8 cellular contexts compared by ENCODE assay signal in the genomic region with DNA sequence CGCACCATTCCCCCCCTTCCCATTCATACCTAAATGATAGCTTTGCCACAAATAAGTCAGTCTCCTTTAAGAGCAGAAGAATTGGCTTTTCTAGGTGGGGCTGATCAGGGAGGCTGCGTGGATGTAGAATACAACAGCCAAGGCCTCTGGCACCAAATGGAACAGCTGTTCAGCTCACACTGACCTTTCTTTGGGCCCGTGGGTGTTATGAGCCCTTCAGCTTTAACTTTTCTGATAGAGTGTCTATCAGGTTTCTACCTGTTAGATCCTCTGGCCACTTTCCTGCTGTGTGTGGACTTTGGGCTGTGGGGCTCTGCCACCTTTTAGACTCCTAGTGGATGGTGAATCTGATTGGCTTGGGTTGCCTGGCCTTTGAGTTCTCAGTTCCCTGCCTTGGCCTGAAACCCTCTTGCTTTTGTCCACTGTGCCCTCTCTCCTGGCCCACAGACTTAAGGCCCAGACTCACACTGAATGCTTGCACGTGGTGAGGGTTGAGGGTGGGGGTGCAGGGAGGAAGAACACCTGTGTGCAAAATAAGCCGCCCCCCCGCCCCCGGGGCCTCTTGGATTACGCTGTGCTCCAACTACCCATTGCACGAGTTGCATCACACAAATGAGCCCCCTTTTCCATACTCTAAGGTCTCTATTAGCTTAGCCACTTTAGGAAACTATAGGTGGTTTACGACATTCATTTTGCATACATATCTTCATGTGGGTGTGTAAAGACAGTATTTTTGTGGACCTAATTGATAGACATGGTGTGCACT. TPM values are rescaled to one million over a fixed set of nuclear protein-coding genes. Genes with fewer than 3 reads are reported as not detected.
DNase-seq lines count a peak whose midpoint lies in the region; ATAC-seq, FAIRE-seq and TF ChIP-seq lines count a peak whose summit lies in the region.

No MANE protein-coding gene starts in this region.

- CTCF ChIA-PET in activated CD8-positive, alpha-beta T cell treated with anti-CD3 and anti-CD28 coated beads for 36 hours (lab: Charles Lee), result interaction anchor here (0.6 to 2.4 kb wide), 22 partner anchors 10 to 252 kb away, joined by 3 to 18 read pairs (median 4); partner anchors contain the start of genes MNS1 and NEDD4

- H3K4me3 Mint-ChIP-seq in activated CD8-positive, alpha-beta T cell treated with anti-CD3 and anti-CD28 coated beads for 36 hours, result peak overlapping the region; percentile 92
- peak overlapping the region; percentile 95 for H3K4me3 Mint-ChIP-seq in neural progenitor cell

- ATAC-seq in activated CD8-positive, alpha-beta T cell treated with anti-CD3 and anti-CD28 coated beads for 36 hours, result peak; percentile 15
- ATAC-seq in HG03571 (IDR thresholded peaks at IDR 0.05; ENCODE audit: unreplicated experiment), result no peak
- no peak for ATAC-seq in GM21381 (IDR thresholded peaks at IDR 0.05; ENCODE audit: unreplicated experiment)

- peak; percentile 83 for DNase-seq in activated CD8-positive, alpha-beta T cell treated with anti-CD3 and anti-CD28 coated beads for 36 hours
- peak; percentile 24 for DNase-seq in neural progenitor cell (ENCODE audit: low spot score)
- peak; percentile 36 for DNase-seq in urothelium cell line (ENCODE audit: low spot score)

- H3K4me1 Mint-ChIP-seq in activated CD8-positive, alpha-beta T cell treated with anti-CD3 and anti-CD28 coated beads for 36 hours (ENCODE audit: low read depth), result peaks cover 26% of the 10 kb centered on the region
- peaks cover 32% of the 10 kb centered on the region for H3K4me1 Mint-ChIP-seq in neural progenitor cell

- H3K27ac ChIP-seq in BLaER1, result peak overlapping the region; percentile 97
- peak overlapping the region; percentile 97 for H3K27ac ChIP-seq in HUES64 (ENCODE audit: low read depth, low read length)
- H3K27ac ChIP-seq in esophagus (ENCODE audit: low read depth in 2 of 2, low read length in 1 of 2), result peak overlapping the region; percentile 92 to 93
- H3K27ac ChIP-seq in neural progenitor cell, result no peak overlapping the region

- H3K9me3 Mint-ChIP-seq in activated CD8-positive, alpha-beta T cell treated with anti-CD3 and anti-CD28 coated beads for 36 hours, result no peaks in the 10 kb centered on the region
- peaks cover 4% of the 10 kb centered on the region for H3K9me3 Mint-ChIP-seq in neural progenitor cell

- H3K9me3 ChIP-seq in BLaER1 (no peaks in the 10 kb centered on the region), HUES64 (ENCODE audit: insufficient read depth, low read depth, low read length) (no peaks in the 10 kb centered on the region), esophagus (ENCODE audit: control insufficient read depth in 2 of 2, insufficient read depth in 1 of 2, low read depth in 1 of 2, low read length in 1 of 2) (no peaks in the 10 kb centered on the region), neural progenitor cell (ENCODE audit: low read depth) (no peaks in the 10 kb centered on the region)

- peak overlapping the region; percentile 55 for H2AFZ ChIP-seq in neural progenitor cell (replicated peaks)

- 68% methylated on average over 9 of the region's 10 CpGs for WGBS in HUES64
- 42 to 52% methylated on average over 10 of the region's 10 CpGs for WGBS in esophagus, 2 donors

- H3K4me2 ChIP-seq in BLaER1 (peak overlapping the region; percentile 93), neural progenitor cell (peak overlapping the region; percentile 89)

- H3K36me3 ChIP-seq in BLaER1, result no peaks in the 10 kb centered on the region
- H3K36me3 ChIP-seq in HUES64 (ENCODE audit: insufficient read depth, low read length), result no peaks in the 10 kb centered on the region
- no peaks in the 10 kb centered on the region for H3K36me3 ChIP-seq in esophagus (ENCODE audit: control insufficient read depth in 2 of 2, insufficient read depth in 2 of 2, low read length in 1 of 2)
- no peaks in the 10 kb centered on the region for H3K36me3 ChIP-seq in neural progenitor cell

- POLR2A ChIA-PET in activated CD8-positive, alpha-beta T cell treated with anti-CD3 and anti-CD28 coated beads for 36 hours (lab: Charles Lee), result interaction anchor here (0.9 to 2.2 kb wide), 4 partner anchors 9 to 182 kb away, joined by 3 to 9 read pairs (median 6); no protein-coding TSS in a partner anchor

- H3K27me3 Mint-ChIP-seq in activated CD8-positive, alpha-beta T cell treated with anti-CD3 and anti-CD28 coated beads for 36 hours, result no peaks in the 10 kb centered on the region
- peaks cover 8% of the 10 kb centered on the region for H3K27me3 Mint-ChIP-seq in neural progenitor cell (ENCODE audit: insufficient read depth, low read depth)

- H4K20me1 ChIP-seq in BLaER1, result peaks cover 13% of the 10 kb centered on the region; the same call in 1 of the 2 replicates
- peaks cover 14% of the 10 kb centered on the region for H4K20me1 ChIP-seq in neural progenitor cell (ENCODE audit: low read depth)

- intact Hi-C loops in activated CD8-positive, alpha-beta T cell treated with anti-CD3 and anti-CD28 coated beads for 36 hours (cut with micrococcal nuclease), result loop anchor here (5.0 kb wide), 1 partner anchor 182 kb away; no protein-coding TSS in a partner anchor

- peak overlapping the region; percentile 90 for H3K4me3 ChIP-seq in BLaER1
- peak overlapping the region; percentile 91 for H3K4me3 ChIP-seq in HUES64 (ENCODE audit: low read length)
- peak overlapping the region in 1 of 2 donors; percentile 93 for H3K4me3 ChIP-seq in esophagus (ENCODE audit: low read depth in 1 of 2, low read length in 2 of 2)
- peak overlapping the region; percentile 81 for H3K4me3 ChIP-seq in neural progenitor cell

- H3K4me1 ChIP-seq in BLaER1, result peaks cover 23% of the 10 kb centered on the region
- H3K4me1 ChIP-seq in HUES64 (ENCODE audit: insufficient read depth, low read length), result peaks cover 38% of the 10 kb centered on the region
- H3K4me1 ChIP-seq in esophagus (ENCODE audit: control insufficient read depth in 2 of 2, insufficient read depth in 2 of 2, low read length in 1 of 2), result peaks cover 0 to 5% of the 10 kb centered on the region in 2 donors
- H3K4me1 ChIP-seq in neural progenitor cell, result peaks cover 34% of the 10 kb centered on the region

- H3F3A ChIP-seq in neural progenitor cell (ENCODE audit: low read depth), result peaks cover 35% of the 10 kb centered on the region

- H3K79me2 ChIP-seq in neural progenitor cell (ENCODE audit: low read depth), result peaks cover 36% of the 10 kb centered on the region

- FAIRE-seq in urothelium cell line (lab: Jason Lieb, UNC), result no peak

- H3K36me3 Mint-ChIP-seq in activated CD8-positive, alpha-beta T cell treated with anti-CD3 and anti-CD28 coated beads for 36 hours (ENCODE audit: low read depth), result peaks cover 9% of the 10 kb centered on the region
- peaks cover 4% of the 10 kb centered on the region for H3K36me3 Mint-ChIP-seq in neural progenitor cell

- H3K27me3 ChIP-seq in BLaER1, result no peaks in the 10 kb centered on the region
- H3K27me3 ChIP-seq in HUES64 (ENCODE audit: insufficient read depth, low read length), result no peaks in the 10 kb centered on the region
- H3K27me3 ChIP-seq in esophagus (ENCODE audit: control insufficient read depth in 1 of 2, insufficient read depth in 2 of 2, low read length in 2 of 2), result no peaks in the 10 kb centered on the region
- H3K27me3 ChIP-seq in neural progenitor cell, result no peaks in the 10 kb centered on the region

- peak overlapping the region; percentile 58 for H3K9ac ChIP-seq in BLaER1
- H3K9ac ChIP-seq in HUES64 (ENCODE audit: low read depth, low read length), result peak overlapping the region; percentile 5; the same call in 1 of the 2 replicates
- H3K9ac ChIP-seq in neural progenitor cell, result no peak overlapping the region

- TF ChIP-seq CTCF in activated CD8-positive, alpha-beta T cell treated with anti-CD3 and anti-CD28 coated beads for 36 hours (IDR thresholded peaks at IDR 0.05), result no peak
- no peak for TF ChIP-seq CTCF in neural progenitor cell (IDR thresholded peaks at IDR 0.05)

- peak overlapping the region; percentile 89 for H3K27ac Mint-ChIP-seq in activated CD8-positive, alpha-beta T cell treated with anti-CD3 and anti-CD28 coated beads for 36 hours
- H3K27ac Mint-ChIP-seq in neural progenitor cell, result peak overlapping the region; percentile 99

RNA-seq across cellular contexts. Expression of gene RFX7, which starts 1.3 kb away (rescaled TPM):
- polyA plus RNA-seq in HUES64 (2013, experiment 1 of 2), result 21.9 TPM
- polyA plus RNA-seq in HUES64 (2013, experiment 2 of 2), result 22.4 TPM
- 10 to 100 TPM; 29.4 to 30.5 TPM for total RNA-seq in activated CD8-positive, alpha-beta T cell treated with anti-CD3 and anti-CD28 coated beads for 36 hours
- polyA plus RNA-seq in esophagus, result 1 to 10 TPM; 1.9 TPM
- total RNA-seq in neural progenitor cell (ENCODE audit: low replicate concordance), result 16.4 and 24.1 TPM in 2 replicates

Comparison
In these comparisons a context has a peak if more than half of its experiments do, and no peak if none do; other contexts are left out.
1. DNase-seq: peak in every context shown above with its lines; median percentile 83 in activated CD8-positive, alpha-beta T cell treated with anti-CD3 and anti-CD28 coated beads for 36 hours; 36 in urothelium cell line; 24 in neural progenitor cell.